1 cellular context compared by ENCODE assay signal in the genomic region with DNA sequence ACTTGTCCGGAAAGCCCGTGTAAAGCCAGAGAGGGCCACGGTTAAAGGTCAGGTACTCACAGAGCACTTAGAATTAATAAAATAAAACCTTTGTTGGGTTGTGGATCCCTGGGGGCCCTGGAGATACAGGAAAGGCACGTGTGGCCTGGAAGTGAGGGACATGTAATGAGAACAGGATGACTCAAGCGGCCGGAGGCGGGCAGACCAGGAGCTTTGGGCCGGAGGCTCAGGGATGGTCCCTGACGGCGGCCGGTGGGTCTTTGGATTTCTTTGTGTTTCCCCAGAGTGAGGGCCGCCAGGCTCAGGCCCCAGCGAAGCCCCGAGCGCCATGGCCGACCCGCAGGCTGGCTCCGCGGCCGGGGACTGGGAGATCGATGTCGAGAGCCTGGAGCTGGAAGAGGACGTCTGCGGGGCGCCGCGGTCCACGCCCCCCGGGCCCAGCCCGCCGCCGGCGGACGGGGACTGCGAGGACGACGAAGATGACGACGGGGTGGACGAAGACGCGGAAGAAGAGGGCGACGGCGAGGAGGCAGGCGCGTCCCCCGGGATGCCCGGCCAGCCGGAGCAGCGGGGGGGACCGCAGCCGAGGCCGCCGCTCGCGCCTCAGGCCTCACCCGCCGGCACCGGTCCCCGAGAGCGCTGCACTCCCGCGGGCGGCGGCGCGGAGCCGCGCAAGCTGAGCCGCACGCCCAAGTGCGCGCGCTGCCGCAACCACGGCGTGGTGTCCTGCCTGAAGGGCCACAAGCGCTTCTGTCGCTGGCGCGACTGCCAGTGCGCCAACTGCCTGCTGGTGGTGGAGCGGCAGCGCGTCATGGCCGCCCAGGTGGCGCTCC.
TF ChIP-seq lines count a peak whose summit lies in the region.

No MANE protein-coding gene starts in this region.

TF ChIP-seq in H1, 55 proteins besides CTCF, POLR2A, EP300 and RAD21 (continued from another document):
- peak; percentile 43 for TF ChIP-seq ASH2L (IDR thresholded peaks at IDR 0.05; ENCODE audit: low read length)
- TF ChIP-seq SUZ12 (IDR thresholded peaks at IDR 0.05; ENCODE audit: low read length): peak; percentile 59
- TF ChIP-seq, protein P1, sequence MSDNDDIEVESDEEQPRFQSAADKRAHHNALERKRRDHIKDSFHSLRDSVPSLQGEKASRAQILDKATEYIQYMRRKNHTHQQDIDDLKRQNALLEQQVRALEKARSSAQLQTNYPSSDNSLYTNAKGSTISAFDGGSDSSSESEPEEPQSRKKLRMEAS (IDR thresholded peaks at IDR 0.05): no peak; the same call in 1 of the 2 replicates
- TF ChIP-seq, protein P2, sequence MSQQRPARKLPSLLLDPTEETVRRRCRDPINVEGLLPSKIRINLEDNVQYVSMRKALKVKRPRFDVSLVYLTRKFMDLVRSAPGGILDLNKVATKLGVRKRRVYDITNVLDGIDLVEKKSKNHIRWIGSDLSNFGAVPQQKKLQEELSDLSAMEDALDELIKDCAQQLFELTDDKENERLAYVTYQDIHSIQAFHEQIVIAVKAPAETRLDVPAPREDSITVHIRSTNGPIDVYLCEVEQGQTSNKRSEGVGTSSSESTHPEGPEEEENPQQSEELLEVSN (IDR thresholded peaks at IDR 0.05): 0 out of 2 replicates have a peak, but pooled peaks have one; percentile 7
- peak; percentile 42 for TF ChIP-seq CREB1 (IDR thresholded peaks at IDR 0.05)
- TF ChIP-seq BRCA1 (IDR thresholded peaks at IDR 0.05; ENCODE audit: low read depth, low read length): no peak
- TF ChIP-seq, protein P3, sequence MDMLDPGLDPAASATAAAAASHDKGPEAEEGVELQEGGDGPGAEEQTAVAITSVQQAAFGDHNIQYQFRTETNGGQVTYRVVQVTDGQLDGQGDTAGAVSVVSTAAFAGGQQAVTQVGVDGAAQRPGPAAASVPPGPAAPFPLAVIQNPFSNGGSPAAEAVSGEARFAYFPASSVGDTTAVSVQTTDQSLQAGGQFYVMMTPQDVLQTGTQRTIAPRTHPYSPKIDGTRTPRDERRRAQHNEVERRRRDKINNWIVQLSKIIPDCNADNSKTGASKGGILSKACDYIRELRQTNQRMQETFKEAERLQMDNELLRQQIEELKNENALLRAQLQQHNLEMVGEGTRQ (IDR thresholded peaks at IDR 0.05; ENCODE audit: low read length): no peak
- no peak for TF ChIP-seq RNF2 (IDR thresholded peaks at IDR 0.05; ENCODE audit: borderline replicate concordance, low read depth, low read length, missing control alignments, poor library complexity, severe bottlenecking)
- no peak for TF ChIP-seq JUN (IDR thresholded peaks at IDR 0.05; ENCODE audit: low read depth, low read length)
- TF ChIP-seq TCF12 (IDR thresholded peaks at IDR 0.05; ENCODE audit: low read depth, low read length): no peak
- TF ChIP-seq RFX5 (IDR thresholded peaks at IDR 0.05; ENCODE audit: borderline replicate concordance, low read depth, low read length): no peak
- peak; percentile 70 for TF ChIP-seq KDM4A (IDR thresholded peaks at IDR 0.05; ENCODE audit: low read depth, low read length, severe bottlenecking)
- TF ChIP-seq ATF3 (IDR thresholded peaks at IDR 0.05; ENCODE audit: insufficient read depth, low read depth, low read length): no peak
- TF ChIP-seq EZH2 (IDR thresholded peaks at IDR 0.05; ENCODE audit: low read depth, low read length, severe bottlenecking): peak; percentile 43
- no peak for TF ChIP-seq TBP (IDR thresholded peaks at IDR 0.05; ENCODE audit: low read depth, low read length)
